ENCODE assay signal across 9 cellular contexts in genomic region chr3:44712455-44713075, GRCh38. TPM values are rescaled to one million over a fixed set of nuclear protein-coding genes. Genes with fewer than 3 reads are reported as not detected.
DNase-seq lines count a peak whose midpoint lies in the region; ATAC-seq and TF ChIP-seq lines count a peak whose summit lies in the region.
"Had no signal": no experiment of that assay in that cellular context is flagged by ENCODE, and none has a peak within 500 bp of the region (broad histone marks: within the 10 kb centered on the region; RNA-seq: fewer than 3 reads in every experiment).

Gene ZNF502, plus strand, starts transcription at chr3:44712660. Its CDS starts 7,602 bp downstream, at chr3:44720262.

- TF ChIP-seq CTCF in lung (IDR thresholded peaks at IDR 0.05; ENCODE audit: control extremely low read depth, extremely low read depth) = peak; percentile 8

- H3K27ac ChIP-seq in effector memory CD4-positive, alpha-beta T cell (ENCODE audit: insufficient read depth, low read length, poor library complexity, severe bottlenecking) = no peak within 1 kb of the TSS
- H3K27ac ChIP-seq in lung (ENCODE audit: low read depth in 1 of 2, low read length in 1 of 2) = peak within 1 kb of the TSS; percentile 74 to 78

- H3K9me3 ChIP-seq in effector memory CD4-positive, alpha-beta T cell (ENCODE audit: control insufficient read depth, low read length) = peaks cover 2% of the 10 kb centered on the region
- peaks cover 6 to 8% of the 10 kb centered on the region in 2 donors for H3K9me3 ChIP-seq in lung (ENCODE audit: control insufficient read depth in 2 of 2, insufficient read depth in 1 of 2, low read length in 1 of 2)

- no peaks in the 10 kb centered on the region for H3K36me3 ChIP-seq in effector memory CD4-positive, alpha-beta T cell (ENCODE audit: control insufficient read depth, insufficient read depth, low read length)
- H3K36me3 ChIP-seq in lung (ENCODE audit: control insufficient read depth in 2 of 2, insufficient read depth in 2 of 2, low read length in 2 of 2) = peaks cover 0 to 2% of the 10 kb centered on the region in 2 donors

- no peaks in the 10 kb centered on the region for H3K27me3 ChIP-seq in effector memory CD4-positive, alpha-beta T cell (replicated peaks; ENCODE audit: control insufficient read depth, insufficient read depth, low read length, poor library complexity, severe bottlenecking)
- H3K27me3 ChIP-seq in lung (ENCODE audit: control insufficient read depth, insufficient read depth) = no peaks in the 10 kb centered on the region

- H3K27ac Mint-ChIP-seq in activated CD8-positive, alpha-beta memory T cell treated with anti-CD3 and anti-CD28 coated beads, Interleukin-2, amount 10 ng/mL, durations not matched to agents 7 days and 5 days = peak within 1 kb of the TSS; percentile 60

- H3K4me3 ChIP-seq in effector memory CD4-positive, alpha-beta T cell (ENCODE audit: insufficient read depth, low read depth, low read length, poor library complexity, severe bottlenecking) = peak within 1 kb of the TSS; percentile 83
- peak within 1 kb of the TSS; percentile 91 for H3K4me3 ChIP-seq in lung

- peaks cover 12% of the 10 kb centered on the region for H3K4me1 Mint-ChIP-seq in activated CD8-positive, alpha-beta memory T cell treated with anti-CD3 and anti-CD28 coated beads, Interleukin-2, amount 10 ng/mL, durations not matched to agents 7 days and 5 days

- H3K27me3 Mint-ChIP-seq in activated CD8-positive, alpha-beta memory T cell treated with anti-CD3 and anti-CD28 coated beads, Interleukin-2, amount 10 ng/mL, durations not matched to agents 7 days and 5 days = peaks cover 7% of the 10 kb centered on the region

- peak within 1 kb of the TSS; percentile 76 for H3K4me3 Mint-ChIP-seq in activated CD8-positive, alpha-beta memory T cell treated with anti-CD3 and anti-CD28 coated beads, Interleukin-2, amount 10 ng/mL, durations not matched to agents 7 days and 5 days

- peaks cover 37% of the 10 kb centered on the region for H3K9me3 Mint-ChIP-seq in activated CD8-positive, alpha-beta memory T cell treated with anti-CD3 and anti-CD28 coated beads, Interleukin-2, amount 10 ng/mL, durations not matched to agents 7 days and 5 days (ENCODE audit: low read depth)

- ATAC-seq in activated CD8-positive, alpha-beta memory T cell treated with anti-CD3 and anti-CD28 coated beads, Interleukin-2, amount 10 ng/mL, durations not matched to agents 7 days and 5 days = peak; percentile 39
- ATAC-seq in lung (ENCODE audit: insufficient read depth, low FRiP score) = peak; percentile 92
- no peak for ATAC-seq in GM19351 (IDR thresholded peaks at IDR 0.05; ENCODE audit: unreplicated experiment)
- ATAC-seq in HG02840 (IDR thresholded peaks at IDR 0.05; ENCODE audit: low FRiP score, unreplicated experiment) = no peak
- ATAC-seq: Panc1 had no signal

- no peaks in the 10 kb centered on the region for H3K4me1 ChIP-seq in effector memory CD4-positive, alpha-beta T cell (ENCODE audit: control insufficient read depth, insufficient read depth, low read length, poor library complexity, severe bottlenecking)
- peaks cover 0 to 4% of the 10 kb centered on the region in 2 donors for H3K4me1 ChIP-seq in lung (ENCODE audit: control insufficient read depth in 2 of 2, insufficient read depth in 2 of 2, low read length in 2 of 2)

- DNase-seq in ELR (ENCODE audit: low read depth) (peak; percentile 82), NCI-H2171 treated with DMSO at 0.1 percent for 48 hours (lab: John Stamatoyannopoulos, UW) (peak; percentile 87), lung (ENCODE audit: low spot score) (peak; percentile 82)
- peak; percentile 62 for DNase-seq in activated CD8-positive, alpha-beta memory T cell treated with anti-CD3 and anti-CD28 coated beads, Interleukin-2, amount 10 ng/mL, durations not matched to agents 7 days and 5 days
- peak; percentile 17 to 22 (median 20) for DNase-seq in effector memory CD4-positive, alpha-beta T cell
- DNase-seq in stimulated activated CD4-positive, alpha-beta T cell treated with anti-CD3 and anti-CD28 coated beads, TNF-alpha, amount 100 ng/mL, for 24 hours (ENCODE audit: low read depth in 3 of 3) = peak; percentile 18 to 66 (median 54)

- H3K36me3 Mint-ChIP-seq in activated CD8-positive, alpha-beta memory T cell treated with anti-CD3 and anti-CD28 coated beads, Interleukin-2, amount 10 ng/mL, durations not matched to agents 7 days and 5 days = peaks cover 33% of the 10 kb centered on the region

- CTCF ChIA-PET in activated CD8-positive, alpha-beta memory T cell treated with anti-CD3 and anti-CD28 coated beads, Interleukin-2, amount 10 ng/mL, durations not matched to agents 7 days and 5 days (lab: Charles Lee) = interaction anchor here (0.9 kb wide), 1 partner anchor 10 kb away, joined by 3 read pairs; no protein-coding TSS in a partner anchor

- WGBS in lung, 2 donors = 2 to 4% methylated on average over 32 to 36 of the region's 36 CpGs

RNA-seq across cellular contexts. Expression of gene ZNF502, which starts in this region (rescaled TPM):
- total RNA-seq in activated CD8-positive, alpha-beta memory T cell treated with anti-CD3 and anti-CD28 coated beads, Interleukin-2, amount 10 ng/mL, durations not matched to agents 7 days and 5 days = 1 to 10 TPM; 1.1 to 1.3 TPM
- total RNA-seq in lung = 1 to 10 TPM; 3.8 to 7.6 TPM
- polyA plus RNA-seq in lung = 1 to 10 TPM; 1.8 to 2.0 TPM

Comparison
In these comparisons a context has a peak if more than half of its experiments do, and no peak if none do; other contexts are left out.
1. DNase-seq: peak in every context shown above with its lines; median percentile 87 in NCI-H2171 treated with DMSO at 0.1 percent for 48 hours; 82 in ELR; 82 in lung; 62 in activated CD8-positive, alpha-beta memory T cell treated with anti-CD3 and anti-CD28 coated beads, Interleukin-2, amount 10 ng/mL, durations not matched to agents 7 days and 5 days; 54 in stimulated activated CD4-positive, alpha-beta T cell treated with anti-CD3 and anti-CD28 coated beads, TNF-alpha, amount 100 ng/mL, for 24 hours; 20 in effector memory CD4-positive, alpha-beta T cell.
2. ATAC-seq: peak in activated CD8-positive, alpha-beta memory T cell treated with anti-CD3 and anti-CD28 coated beads, Interleukin-2, amount 10 ng/mL, durations not matched to agents 7 days and 5 days (single experiment) and lung (single experiment); none in GM19351 (single experiment) and HG02840 (single experiment).